In the genomic region with DNA sequence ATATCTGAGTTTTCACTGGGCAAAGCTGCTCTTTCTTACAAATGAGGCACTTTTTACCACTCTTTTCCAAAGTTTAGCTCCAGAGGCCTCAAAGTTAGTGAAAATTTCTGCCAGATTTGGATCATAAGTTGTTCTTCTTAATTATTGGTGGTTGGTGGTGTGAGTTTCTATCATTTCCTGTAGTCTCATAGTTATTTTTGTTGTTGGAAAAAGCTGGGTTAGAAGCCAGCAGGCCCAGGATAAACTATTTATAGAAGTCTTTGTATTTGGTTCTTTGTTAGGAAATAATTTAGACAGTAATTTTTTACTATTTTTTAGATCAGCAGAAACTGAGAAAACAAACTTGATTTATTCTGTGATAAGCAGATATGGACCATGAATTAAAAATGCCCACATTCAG, we compare ENCODE assay signal across 1 cellular context.
TF ChIP-seq lines count a peak whose summit lies in the region.

No MANE protein-coding gene starts in this region.

TF ChIP-seq in GM23338, 12 proteins besides CTCF, POLR2A, EP300 and RAD21 (continued from another document):
- TF ChIP-seq ZNF462 (CRISPR knock-in tag; IDR thresholded peaks at IDR 0.05) (no peak), STAT1 (IDR thresholded peaks at IDR 0.05; ENCODE audit: unreplicated experiment) (no peak), ZNF114 (CRISPR knock-in tag; IDR thresholded peaks at IDR 0.05) (no peak), ZNF331 (CRISPR knock-in tag; IDR thresholded peaks at IDR 0.05; ENCODE audit: low read depth) (no peak), NANOG (IDR thresholded peaks at IDR 0.05; ENCODE audit: borderline replicate concordance) (no peak), POLR2AphosphoS5 (IDR thresholded peaks at IDR 0.05; ENCODE audit: low read depth) (no peak), ETS1 (IDR thresholded peaks at IDR 0.05) (no peak), EZH2phosphoT487 (IDR thresholded peaks at IDR 0.05; ENCODE audit: unreplicated experiment) (no peak), EZH2 (IDR thresholded peaks at IDR 0.05; ENCODE audit: low read depth, unreplicated experiment) (no peak), JUNB (IDR thresholded peaks at IDR 0.05; ENCODE audit: unreplicated experiment) (no peak)
